In the genomic region with DNA sequence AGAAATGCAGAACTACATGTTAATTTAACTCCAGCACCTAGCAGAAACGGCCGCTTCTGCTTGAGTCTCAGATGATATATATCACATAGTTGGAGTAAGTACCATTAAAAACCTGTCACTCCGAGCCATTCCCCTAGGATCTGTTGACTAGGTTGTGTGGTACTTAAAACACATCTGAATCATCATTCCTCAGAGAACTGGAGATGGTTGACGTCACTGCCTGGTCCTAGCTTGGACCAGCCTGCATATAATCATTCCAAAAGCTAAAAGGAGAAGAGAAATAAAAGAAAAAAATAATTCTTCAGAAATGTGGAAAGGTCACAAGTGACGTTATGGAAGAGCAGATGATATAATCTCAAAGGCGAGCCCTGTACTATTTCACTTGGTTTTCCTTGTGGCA, we compare ENCODE assay signal across 1 cellular context.
TF ChIP-seq lines count a peak whose summit lies in the region.

No MANE protein-coding gene starts in this region.

TF ChIP-seq in HEK293, 187 proteins besides CTCF, POLR2A, EP300 and RAD21 (continued from another document):
- TF ChIP-seq, protein P1, sequence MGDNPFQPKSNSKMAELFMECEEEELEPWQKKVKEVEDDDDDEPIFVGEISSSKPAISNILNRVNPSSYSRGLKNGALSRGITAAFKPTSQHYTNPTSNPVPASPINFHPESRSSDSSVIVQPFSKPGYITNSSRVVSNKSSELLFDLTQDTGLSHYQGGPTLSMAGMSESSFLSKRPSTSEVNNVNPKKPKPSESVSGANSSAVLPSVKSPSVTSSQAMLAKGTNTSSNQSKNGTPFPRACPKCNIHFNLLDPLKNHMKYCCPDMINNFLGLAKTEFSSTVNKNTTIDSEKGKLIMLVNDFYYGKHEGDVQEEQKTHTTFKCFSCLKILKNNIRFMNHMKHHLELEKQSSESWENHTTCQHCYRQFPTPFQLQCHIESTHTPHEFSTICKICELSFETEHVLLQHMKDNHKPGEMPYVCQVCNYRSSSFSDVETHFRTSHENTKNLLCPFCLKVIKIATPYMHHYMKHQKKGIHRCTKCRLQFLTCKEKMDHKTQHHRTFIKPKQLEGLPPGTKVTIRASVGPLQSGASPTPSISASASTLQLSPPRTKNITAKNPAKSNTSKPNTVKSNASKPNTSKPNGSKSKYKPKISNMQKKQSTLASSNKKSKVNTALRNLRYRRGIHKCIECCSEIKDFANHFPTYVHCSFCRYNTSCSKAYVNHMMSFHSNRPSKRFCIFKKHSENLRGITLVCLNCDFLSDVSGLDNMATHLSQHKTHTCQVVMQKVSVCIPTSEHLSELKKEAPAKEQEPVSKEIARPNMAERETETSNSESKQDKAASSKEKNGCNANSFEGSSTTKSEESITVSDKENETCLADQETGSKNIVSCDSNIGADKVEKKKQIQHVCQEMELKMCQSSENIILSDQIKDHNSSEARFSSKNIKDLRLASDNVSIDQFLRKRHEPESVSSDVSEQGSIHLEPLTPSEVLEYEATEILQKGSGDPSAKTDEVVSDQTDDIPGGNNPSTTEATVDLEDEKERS (tag by site-specific recombination; IDR thresholded peaks at IDR 0.05): no peak
- TF ChIP-seq ZNF416 (tag by site-specific recombination; IDR thresholded peaks at IDR 0.05) (no peak), ZBTB8A (tag by site-specific recombination; IDR thresholded peaks at IDR 0.05) (no peak), ZSCAN23 (tag by site-specific recombination; IDR thresholded peaks at IDR 0.05) (no peak)
